ENCODE assay signal across 2 cellular contexts in genomic region chr14:37587438-37587837, GRCh38.
TF ChIP-seq lines count a peak whose summit lies in the region.

No MANE protein-coding gene starts in this region.

TF ChIP-seq in GM23338, 12 proteins besides CTCF, POLR2A, EP300 and RAD21:
- TF ChIP-seq EZH2 (IDR thresholded peaks at IDR 0.05; ENCODE audit: low read depth, unreplicated experiment) (peak; percentile 44), ZNF114 (CRISPR knock-in tag; IDR thresholded peaks at IDR 0.05) (no peak)

TF ChIP-seq in endothelial cell of umbilical vein, 7 proteins besides CTCF, POLR2A, EP300 and RAD21:
- TF ChIP-seq FOS (IDR thresholded peaks at IDR 0.05; ENCODE audit: borderline replicate concordance, insufficient read depth, low read length) (no peak), MAX (IDR thresholded peaks at IDR 0.05; ENCODE audit: insufficient read depth, insufficient read length) (no peak), POLR2AphosphoS5 (IDR thresholded peaks at IDR 0.05; ENCODE audit: insufficient read depth, low read depth, low read length) (no peak), MYC (IDR thresholded peaks at IDR 0.05; ENCODE audit: low read depth, low read length) (no peak), JUN (IDR thresholded peaks at IDR 0.05; ENCODE audit: borderline replicate concordance, insufficient read depth, insufficient read length, low read depth) (no peak), GATA2 (IDR thresholded peaks at IDR 0.05; ENCODE audit: insufficient read depth, insufficient read length, low read depth, low read length) (no peak), EZH2 (IDR thresholded peaks at IDR 0.05; ENCODE audit: borderline replicate concordance, low read depth, low read length, severe bottlenecking) (no peak)
TF ChIP-seq in endothelial cell of umbilical vein: peak in this region for 0.
